8 cellular contexts compared by ENCODE assay signal in the genomic region with DNA sequence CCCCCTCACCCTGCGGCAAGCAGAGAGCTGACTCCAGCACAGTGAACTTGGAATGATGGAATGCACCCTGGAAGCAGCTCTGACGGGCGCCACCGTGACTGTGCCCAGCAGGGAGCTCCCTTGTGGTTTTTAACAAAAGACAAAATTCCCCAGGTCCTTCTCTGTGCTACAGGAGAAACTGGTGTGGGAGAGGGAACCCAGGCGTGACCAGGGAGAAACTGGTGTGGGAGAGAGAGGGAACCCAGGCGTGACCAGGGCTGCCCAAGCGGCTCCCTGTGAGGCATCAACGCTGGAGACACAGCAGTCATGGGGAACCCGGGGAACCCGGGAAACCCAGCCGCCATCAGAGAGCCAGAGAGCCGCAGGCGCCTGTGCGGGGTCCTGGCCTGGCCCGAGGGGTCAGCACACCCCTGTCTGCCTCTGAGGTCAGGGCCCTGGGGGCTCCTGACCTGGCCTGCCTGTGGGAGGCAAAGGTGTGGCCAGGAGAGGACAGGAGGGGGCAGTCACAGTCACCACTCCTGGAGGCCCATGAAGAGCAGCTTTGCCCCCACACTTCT. TPM values are rescaled to one million over a fixed set of nuclear protein-coding genes. Genes with fewer than 3 reads are reported as not detected.
DNase-seq lines count a peak whose midpoint lies in the region; ATAC-seq and TF ChIP-seq lines count a peak whose summit lies in the region.

No MANE protein-coding gene starts in this region.

- H3K27me3 ChIP-seq in hepatocyte: peaks cover 50% of the 10 kb centered on the region

- peak; percentile 84 for TF ChIP-seq EP300 in Ishikawa (IDR thresholded peaks at IDR 0.05; ENCODE audit: borderline replicate concordance)

- peaks cover 46% of the 10 kb centered on the region for H3K27me3 Mint-ChIP-seq in WTC11 (ENCODE audit: low read depth)

- H3K4me3 ChIP-seq in hepatocyte: no peak overlapping the region

- H3K4me1 Mint-ChIP-seq in WTC11: peaks cover 9% of the 10 kb centered on the region

- no peaks in the 10 kb centered on the region for H3K79me2 ChIP-seq in hepatocyte

- CTCF ChIA-PET in WTC11 (lab: Charles Lee): interaction anchor here (0.8 to 2.1 kb wide), 9 partner anchors 10 to 130 kb away, joined by 3 to 26 read pairs (median 6); no protein-coding TSS in a partner anchor

- DNase-seq in EH (ENCODE audit: low read depth) (peak; percentile 88), WTC11 (ENCODE audit: low spot score) (no peak), myocyte (ENCODE audit: low read depth) (peak; percentile 38), medulla oblongata (ENCODE audit: extremely low spot score) (no peak), hepatocyte (ENCODE audit: low spot score) (no peak)

- no peaks in the 10 kb centered on the region for H3K36me3 ChIP-seq in hepatocyte (replicated peaks; ENCODE audit: insufficient read depth, low read depth)

- H3K36me3 Mint-ChIP-seq in WTC11: peaks cover 8% of the 10 kb centered on the region

- no peaks in the 10 kb centered on the region for H4K20me1 ChIP-seq in hepatocyte (ENCODE audit: insufficient read depth, poor library complexity, severe bottlenecking)

- no peak overlapping the region for H3K4me2 ChIP-seq in hepatocyte

- ATAC-seq in WTC11 (no peak), HG02678 (IDR thresholded peaks at IDR 0.05; ENCODE audit: unreplicated experiment) (no peak), HG03135 (IDR thresholded peaks at IDR 0.05; ENCODE audit: unreplicated experiment) (no peak)

- no peaks in the 10 kb centered on the region for H3K9me3 Mint-ChIP-seq in WTC11

- TF ChIP-seq RAD21 in Ishikawa (IDR thresholded peaks at IDR 0.05; ENCODE audit: low read depth): no peak

- no peaks in the 10 kb centered on the region for H3K9me3 ChIP-seq in hepatocyte (ENCODE audit: low read depth)

- peaks cover 9% of the 10 kb centered on the region for H3K4me1 ChIP-seq in hepatocyte (ENCODE audit: insufficient read depth)

- TF ChIP-seq CTCF in WTC11 (IDR thresholded peaks at IDR 0.05) (no peak), hepatocyte (IDR thresholded peaks at IDR 0.05; ENCODE audit: poor library complexity) (no peak)

- no peak overlapping the region for H3K27ac ChIP-seq in hepatocyte

- POLR2A ChIA-PET in WTC11 (lab: Charles Lee): no interaction called here

- H3K9me2 ChIP-seq in hepatocyte (replicated peaks; ENCODE audit: insufficient read depth): no peaks in the 10 kb centered on the region

- H3K27ac Mint-ChIP-seq in WTC11: no peak overlapping the region

- H2AFZ ChIP-seq in hepatocyte: no peak overlapping the region

- 69% methylated on average over 15 of the region's 15 CpGs for WGBS in hepatocyte (ENCODE audit: low lambda C conversion rate, missing lambda C conversion rate)

- H3K4me3 Mint-ChIP-seq in WTC11: no peak overlapping the region

TF ChIP-seq in Ishikawa, 13 proteins besides CTCF, POLR2A, EP300 and RAD21 (continues in another document):
- no peak for TF ChIP-seq TAF1 (IDR thresholded peaks at IDR 0.05; ENCODE audit: low read depth)
- peak; percentile 90 for TF ChIP-seq TCF12 (IDR thresholded peaks at IDR 0.05; ENCODE audit: low read depth)
- TF ChIP-seq EGR1 (IDR thresholded peaks at IDR 0.05): peak; percentile 20; the same call in 1 of the 2 replicates
- TF ChIP-seq YY1 (IDR thresholded peaks at IDR 0.05; ENCODE audit: low read depth): no peak
- peak; percentile 70 for TF ChIP-seq NFIC (IDR thresholded peaks at IDR 0.05)
- TF ChIP-seq ZBTB7A (IDR thresholded peaks at IDR 0.05; ENCODE audit: low read depth): no peak
- TF ChIP-seq CREB1 (IDR thresholded peaks at IDR 0.05; ENCODE audit: low read depth): no peak
- TF ChIP-seq, protein P1, sequence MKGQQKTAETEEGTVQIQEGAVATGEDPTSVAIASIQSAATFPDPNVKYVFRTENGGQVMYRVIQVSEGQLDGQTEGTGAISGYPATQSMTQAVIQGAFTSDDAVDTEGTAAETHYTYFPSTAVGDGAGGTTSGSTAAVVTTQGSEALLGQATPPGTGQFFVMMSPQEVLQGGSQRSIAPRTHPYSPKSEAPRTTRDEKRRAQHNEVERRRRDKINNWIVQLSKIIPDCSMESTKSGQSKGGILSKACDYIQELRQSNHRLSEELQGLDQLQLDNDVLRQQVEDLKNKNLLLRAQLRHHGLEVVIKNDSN (IDR thresholded peaks at IDR 0.05): no peak
- TF ChIP-seq, protein P2, sequence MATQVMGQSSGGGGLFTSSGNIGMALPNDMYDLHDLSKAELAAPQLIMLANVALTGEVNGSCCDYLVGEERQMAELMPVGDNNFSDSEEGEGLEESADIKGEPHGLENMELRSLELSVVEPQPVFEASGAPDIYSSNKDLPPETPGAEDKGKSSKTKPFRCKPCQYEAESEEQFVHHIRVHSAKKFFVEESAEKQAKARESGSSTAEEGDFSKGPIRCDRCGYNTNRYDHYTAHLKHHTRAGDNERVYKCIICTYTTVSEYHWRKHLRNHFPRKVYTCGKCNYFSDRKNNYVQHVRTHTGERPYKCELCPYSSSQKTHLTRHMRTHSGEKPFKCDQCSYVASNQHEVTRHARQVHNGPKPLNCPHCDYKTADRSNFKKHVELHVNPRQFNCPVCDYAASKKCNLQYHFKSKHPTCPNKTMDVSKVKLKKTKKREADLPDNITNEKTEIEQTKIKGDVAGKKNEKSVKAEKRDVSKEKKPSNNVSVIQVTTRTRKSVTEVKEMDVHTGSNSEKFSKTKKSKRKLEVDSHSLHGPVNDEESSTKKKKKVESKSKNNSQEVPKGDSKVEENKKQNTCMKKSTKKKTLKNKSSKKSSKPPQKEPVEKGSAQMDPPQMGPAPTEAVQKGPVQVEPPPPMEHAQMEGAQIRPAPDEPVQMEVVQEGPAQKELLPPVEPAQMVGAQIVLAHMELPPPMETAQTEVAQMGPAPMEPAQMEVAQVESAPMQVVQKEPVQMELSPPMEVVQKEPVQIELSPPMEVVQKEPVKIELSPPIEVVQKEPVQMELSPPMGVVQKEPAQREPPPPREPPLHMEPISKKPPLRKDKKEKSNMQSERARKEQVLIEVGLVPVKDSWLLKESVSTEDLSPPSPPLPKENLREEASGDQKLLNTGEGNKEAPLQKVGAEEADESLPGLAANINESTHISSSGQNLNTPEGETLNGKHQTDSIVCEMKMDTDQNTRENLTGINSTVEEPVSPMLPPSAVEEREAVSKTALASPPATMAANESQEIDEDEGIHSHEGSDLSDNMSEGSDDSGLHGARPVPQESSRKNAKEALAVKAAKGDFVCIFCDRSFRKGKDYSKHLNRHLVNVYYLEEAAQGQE (IDR thresholded peaks at IDR 0.05; ENCODE audit: low read depth): no peak
- no peak for TF ChIP-seq CEBPB (IDR thresholded peaks at IDR 0.05)

TF ChIP-seq in WTC11, 78 proteins besides CTCF, POLR2A, EP300 and RAD21:
- TF ChIP-seq TP53 (CRISPR knock-in tag; IDR thresholded peaks at IDR 0.05) (no peak), ZNF317 (CRISPR knock-in tag; IDR thresholded peaks at IDR 0.05; ENCODE audit: borderline replicate concordance, low read depth) (no peak), ZNF423 (CRISPR knock-in tag; IDR thresholded peaks at IDR 0.05) (peak; percentile 33; the same call in 1 of the 2 replicates), ATF1 (CRISPR knock-in tag; IDR thresholded peaks at IDR 0.05) (no peak), ZNF121 (CRISPR knock-in tag; IDR thresholded peaks at IDR 0.05) (peak; percentile 60; the same call in 1 of the 2 replicates), ETV6 (CRISPR knock-in tag; IDR thresholded peaks at IDR 0.05) (no peak)
- TF ChIP-seq, protein P3, sequence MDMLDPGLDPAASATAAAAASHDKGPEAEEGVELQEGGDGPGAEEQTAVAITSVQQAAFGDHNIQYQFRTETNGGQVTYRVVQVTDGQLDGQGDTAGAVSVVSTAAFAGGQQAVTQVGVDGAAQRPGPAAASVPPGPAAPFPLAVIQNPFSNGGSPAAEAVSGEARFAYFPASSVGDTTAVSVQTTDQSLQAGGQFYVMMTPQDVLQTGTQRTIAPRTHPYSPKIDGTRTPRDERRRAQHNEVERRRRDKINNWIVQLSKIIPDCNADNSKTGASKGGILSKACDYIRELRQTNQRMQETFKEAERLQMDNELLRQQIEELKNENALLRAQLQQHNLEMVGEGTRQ (CRISPR knock-in tag; IDR thresholded peaks at IDR 0.05): no peak
TF ChIP-seq in WTC11: peak in this region for 2.

RNA-seq across cellular contexts. Expression of a gene that starts 3.1 kb away (rescaled TPM):
- total RNA-seq in WTC11 (2021): 4.5 to 9.7 TPM (median 7.0 TPM) in 3 replicates
- total RNA-seq in myocyte: 74.8 and 106 TPM in 2 replicates
- 16.9 TPM for polyA plus RNA-seq in myocyte (2012)
- total RNA-seq in hepatocyte: 1.8 and 2.6 TPM in 2 replicates
- polyA plus RNA-seq in hepatocyte: 1.8 and 2.4 TPM in 2 replicates

RNA-seq across cellular contexts. Expression of a gene that starts 47.0 kb away (rescaled TPM):
- total RNA-seq in WTC11 (2021) (80.4 to 86.8 TPM (median 83.6 TPM) in 3 replicates), myocyte (101 and 134 TPM in 2 replicates), hepatocyte (109 and 116 TPM in 2 replicates)
- 137 TPM for polyA plus RNA-seq in myocyte (2012)
- polyA plus RNA-seq in hepatocyte: 169 and 197 TPM in 2 replicates

Comparison
In these comparisons a context has a peak if more than half of its experiments do, and no peak if none do; other contexts are left out.
1. DNase-seq: peak in EH (single experiment) and myocyte (single experiment); none in WTC11 (single experiment), medulla oblongata (single experiment) and hepatocyte (single experiment).